Comparison of ENCODE assay signal across 13 cellular contexts in genomic region chr13:110447058-110447511, GRCh38.
DNase-seq lines count a peak whose midpoint lies in the region; ATAC-seq, FAIRE-seq and TF ChIP-seq lines count a peak whose summit lies in the region.
"Had no signal": no experiment of that assay in that cellular context is flagged by ENCODE, and none has a peak within 500 bp of the region (broad histone marks: within the 10 kb centered on the region; RNA-seq: fewer than 3 reads in every experiment).

No MANE protein-coding gene starts in this region.

- no peak overlapping the region for H3K9ac ChIP-seq in K562 (ENCODE audit: insufficient read depth in 1 of 2, low read depth in 2 of 2, low read length in 2 of 2)

- H2AFZ ChIP-seq in K562 (ENCODE audit: low read depth, low read length) = no peak overlapping the region
- H2AFZ ChIP-seq: hepatocyte had no signal

- H3K4me1 ChIP-seq in K562 (replicated peaks in 1 of 2; ENCODE audit: control insufficient read depth in 2 of 2, insufficient read depth in 2 of 2, low read length in 2 of 2) (peaks cover 0 to 2% of the 10 kb centered on the region in 2 experiments; a peak in 1 of 5 replicates), ovary (ENCODE audit: insufficient read depth) (peaks cover 4% of the 10 kb centered on the region), thyroid gland (peaks cover 3 to 4% of the 10 kb centered on the region in 2 donors)

- no peak overlapping the region for H3K4me2 ChIP-seq in K562 (ENCODE audit: insufficient read depth, low read length)
- H3K4me2 ChIP-seq: hepatocyte had no signal

- intact Hi-C loops in K562 (cut with micrococcal nuclease) (no loop called here), ovary (cut with DNase I) (loop anchor here in 2 of 4 donors (5.0 kb wide), 1 partner anchor 225 kb away; no protein-coding TSS in a partner anchor), thyroid gland (cut with DNase I) (loop anchor here (10.0 kb wide), 1 partner anchor 222 kb away; no protein-coding TSS in a partner anchor)

- FAIRE-seq in GM18507 (lab: Jason Lieb, UNC) = peak; percentile 21
- FAIRE-seq in K562 (lab: Jason Lieb, UNC) = peak; percentile 26

- H3K27ac ChIP-seq in K562 (ENCODE audit: extremely low read depth, low read depth, low read length) = no peak overlapping the region
- peak overlapping the region; percentile 9 to 50 for H3K27ac ChIP-seq in ovary
- no peak overlapping the region for H3K27ac ChIP-seq in thyroid gland
- H3K27ac ChIP-seq: hepatocyte had no signal

- DNase-seq in GM18507 (ENCODE audit: extremely low spot score, insufficient read length, low read depth) = no peak
- no peak for DNase-seq in K562 (ENCODE audit: extremely low read depth in 1 of 4, low spot score in 3 of 4)
- peak; percentile 52 to 69 (median 58) for DNase-seq in ovary
- DNase-seq in thyroid gland = no peak
- no peak for DNase-seq in NCI-H345 (lab: John Stamatoyannopoulos, UW)
- DNase-seq in T-cell = no peak
- DNase-seq: activated CD4-positive, CD25-positive, alpha-beta regulatory T cell treated with anti-CD3 and anti-CD28 coated beads, Interleukin-2, amount 50 U/mL, for 72 hours; activated effector memory CD4-positive, alpha-beta T cell treated with anti-CD3 and anti-CD28 coated beads, Interleukin-2, amount 50 U/mL, for 16 hours; mucosa of descending colon; Right ventricle myocardium superior had no signal

- CTCF ChIA-PET in K562 (lab: Yijun Ruan, JAX; ENCODE audit: low intra/inter-chr PET ratio) = no interaction called here
- CTCF ChIA-PET in T-cell (lab: Charles Lee) = interaction anchor here in 1 of 2 donors (0.6 kb wide), 1 partner anchor 114 kb away, joined by 3 read pairs; the partner anchor contains the start of gene RAB20

- POLR2A ChIA-PET in K562 (lab: Yijun Ruan, JAX) (no interaction called here), T-cell (lab: Charles Lee) (interaction anchor here in 1 of 2 donors (0.6 kb wide), 1 partner anchor 117 kb away, joined by 3 read pairs; no protein-coding TSS in a partner anchor)

- TF ChIP-seq CTCF in K562 (IDR thresholded peaks at IDR 0.05 in 2 of 3, conservative IDR thresholded peaks at IDR 0.05 in 1 of 3; ENCODE audit: insufficient read depth in 2 of 3, low read depth in 1 of 3, low read length in 3 of 3) = no peak
- no peak for TF ChIP-seq CTCF in ovary (IDR thresholded peaks at IDR 0.05)
- TF ChIP-seq CTCF in thyroid gland (IDR thresholded peaks at IDR 0.05) = no peak

- no peaks in the 10 kb centered on the region for H3K9me1 ChIP-seq in K562 (ENCODE audit: control insufficient read depth, insufficient read depth, low read length)

- no peaks in the 10 kb centered on the region for H4K20me1 ChIP-seq in K562 (replicated peaks; ENCODE audit: control insufficient read depth, insufficient read depth, low read length)

- no peak for TF ChIP-seq POLR2A in K562 (conservative IDR thresholded peaks at IDR 0.05)
- TF ChIP-seq POLR2A in ovary (IDR thresholded peaks at IDR 0.05) = no peak
- no peak for TF ChIP-seq POLR2A in thyroid gland (IDR thresholded peaks at IDR 0.05)

- TF ChIP-seq EP300 in K562 (IDR thresholded peaks at IDR 0.05; ENCODE audit: low read length) (no peak), ovary (IDR thresholded peaks at IDR 0.05) (no peak)

- no peaks in the 10 kb centered on the region for H3K79me2 ChIP-seq in K562 (ENCODE audit: control insufficient read depth, insufficient read depth, low read length)
- H3K79me2 ChIP-seq: hepatocyte had no signal

- H3K9me3 ChIP-seq in K562 (replicated peaks; ENCODE audit: control insufficient read depth, insufficient read depth, low read depth, low read length) (no peaks in the 10 kb centered on the region), ovary (no peaks in the 10 kb centered on the region), thyroid gland (no peaks in the 10 kb centered on the region)
- H3K9me3 ChIP-seq: mucosa of descending colon had no signal

- no peaks in the 10 kb centered on the region for H3K4me1 Mint-ChIP-seq in T-cell

- no peak for TF ChIP-seq RAD21 in K562 (CRISPR knock-in tag; conservative IDR thresholded peaks at IDR 0.05 in 1 of 2, IDR thresholded peaks at IDR 0.05 in 1 of 2)

- ATAC-seq in HG02678 (IDR thresholded peaks at IDR 0.05; ENCODE audit: unreplicated experiment) = peak; percentile 36
- no peak for ATAC-seq in K562
- no peak for ATAC-seq in GM21515 (IDR thresholded peaks at IDR 0.05; ENCODE audit: unreplicated experiment)
- no peak for ATAC-seq in T-cell (replicated peaks in 1 of 4)
- ATAC-seq: mucosa of descending colon had no signal

- WGBS in K562 (ENCODE audit: insufficient coverage, low coverage, missing lambda C conversion rate) = 9% methylated on average over 12 of the region's 12 CpGs
- WGBS in ovary, 3 donors = 13 to 29% (median 21%) methylated on average over 12 of the region's 12 CpGs
- 87 to 93% methylated on average over 12 of the region's 12 CpGs for WGBS in thyroid gland, 2 donors

- H3K27me3 ChIP-seq in K562 (ENCODE audit: control insufficient read depth in 2 of 2, insufficient read depth in 2 of 2, low read length in 2 of 2) = peaks cover 38 to 70% of the 10 kb centered on the region in 2 experiments; a peak in 4 of 5 replicates
- no peaks in the 10 kb centered on the region for H3K27me3 ChIP-seq in ovary
- no peaks in the 10 kb centered on the region for H3K27me3 ChIP-seq in thyroid gland
- H3K27me3 ChIP-seq: hepatocyte had no signal

- H3K27me3 Mint-ChIP-seq in T-cell = peaks cover 32 to 43% of the 10 kb centered on the region in 2 donors

- no peaks in the 10 kb centered on the region for H3K36me3 ChIP-seq in K562 (ENCODE audit: control insufficient read depth, insufficient read depth, low read length)
- H3K36me3 ChIP-seq in ovary = no peaks in the 10 kb centered on the region
- H3K36me3 ChIP-seq in thyroid gland = peaks cover 24 to 25% of the 10 kb centered on the region in 2 donors

- H3K9me3 Mint-ChIP-seq in T-cell = no peaks in the 10 kb centered on the region

- no peaks in the 10 kb centered on the region for H3K36me3 Mint-ChIP-seq in T-cell

- in situ Hi-C loops in K562 (cut with MboI) = no loop called here

- H3K4me3 Mint-ChIP-seq in T-cell = no peak overlapping the region

- H3K27ac Mint-ChIP-seq in T-cell = no peak overlapping the region

- BruUV-seq in K562 (replicated peaks; lab: Mats Ljungman, UMichigan) = no TSS peak

- H3K4me3 ChIP-seq in K562 (no peak overlapping the region), ovary (no peak overlapping the region), thyroid gland (replicated peaks in 1 of 3) (no peak overlapping the region)
- H3K4me3 ChIP-seq: hepatocyte, mucosa of descending colon had no signal

TF ChIP-seq in K562, 482 proteins besides CTCF, POLR2A, EP300 and RAD21 (continues in another document):
- TF ChIP-seq SREBF1 (IDR thresholded peaks at IDR 0.05; ENCODE audit: borderline replicate concordance, low read depth, low read length) (no peak), SFPQ (IDR thresholded peaks at IDR 0.05; ENCODE audit: low read depth, low read length) (no peak), SNRNP70 (optimal IDR thresholded peaks at IDR 0.05; ENCODE audit: low read depth, low read length) (no peak), TRIM24 (IDR thresholded peaks at IDR 0.05) (no peak), FOS (IDR thresholded peaks at IDR 0.05; ENCODE audit: extremely low read depth, insufficient read length) (no peak), BCOR (IDR thresholded peaks at IDR 0.05) (no peak), THRA (IDR thresholded peaks at IDR 0.05) (no peak), ZNF639 (CRISPR knock-in tag; conservative IDR thresholded peaks at IDR 0.05 in 1 of 2, IDR thresholded peaks at IDR 0.05 in 1 of 2) (no peak)

Comparison
In these comparisons a context has a peak if more than half of its experiments do, and no peak if none do; other contexts are left out.
1. DNase-seq: peak in ovary (5 of 5); none in GM18507 (single experiment), K562 (0 of 4), thyroid gland (0 of 2), NCI-H345 (single experiment) and T-cell (0 of 34).
2. H3K27ac ChIP-seq: peak in ovary (2 of 2); none in K562 (single experiment) and thyroid gland (0 of 3).